21 cellular contexts compared by ENCODE assay signal in genomic region chr11:15905334-15905733, GRCh38.
DNase-seq lines count a peak whose midpoint lies in the region; ATAC-seq and TF ChIP-seq lines count a peak whose summit lies in the region.
"Had no signal": no experiment of that assay in that cellular context is flagged by ENCODE, and none has a peak within 500 bp of the region (broad histone marks: within the 10 kb centered on the region; RNA-seq: fewer than 3 reads in every experiment).

No MANE protein-coding gene starts in this region.

- TF ChIP-seq EP300 in stomach (IDR thresholded peaks at IDR 0.05) = no peak

- TF ChIP-seq CTCF in fibroblast of the aortic adventitia (IDR thresholded peaks at IDR 0.05; ENCODE audit: insufficient read depth, low read length) (peak; percentile 5), stomach (IDR thresholded peaks at IDR 0.05) (peak in 2 of 7 experiments; percentile 8 to 18), GM10266 (IDR thresholded peaks at IDR 0.05; ENCODE audit: control insufficient read depth, insufficient read depth, low read depth, missing control alignments) (no peak), type B pancreatic cell (conservative IDR thresholded peaks at IDR 0.05) (no peak)

- H3K36me3 Mint-ChIP-seq in type B pancreatic cell = no peaks in the 10 kb centered on the region

- no peaks in the 10 kb centered on the region for H3K27me3 ChIP-seq in stomach
- H3K27me3 ChIP-seq: BLaER1, SJCRH30 had no signal

- H3K4me3 ChIP-seq in fibroblast of the aortic adventitia (ENCODE audit: low read depth, low read length) = no peak overlapping the region
- H3K4me3 ChIP-seq in stomach = no peak overlapping the region
- H3K4me3 ChIP-seq: BLaER1, SJCRH30 had no signal

- ATAC-seq in GM18511 (IDR thresholded peaks at IDR 0.05; ENCODE audit: unreplicated experiment) = no peak
- ATAC-seq: Panc1 had no signal

- no peak overlapping the region for H3K27ac ChIP-seq in stomach
- H3K27ac ChIP-seq: BLaER1, SJCRH30 had no signal

- intact Hi-C loops in stomach (cut with DNase I; ENCODE audit: low total_unique reads) = no loop called here

- H3K4me3 Mint-ChIP-seq in type B pancreatic cell = no peak overlapping the region
- H3K4me3 Mint-ChIP-seq: CD4-positive, alpha-beta T cell had no signal

- no peaks in the 10 kb centered on the region for H3K27me3 Mint-ChIP-seq in type B pancreatic cell
- H3K27me3 Mint-ChIP-seq: CD4-positive, alpha-beta T cell had no signal

- WGBS in stomach, 5 donors = 41 to 80% (median 61%) methylated on average over 1 to 10 of the region's 10 CpGs

- peaks cover 12% of the 10 kb centered on the region for H3K4me1 Mint-ChIP-seq in type B pancreatic cell (ENCODE audit: unreplicated experiment)

- H3K27ac Mint-ChIP-seq in type B pancreatic cell = no peak overlapping the region
- H3K27ac Mint-ChIP-seq: CD4-positive, alpha-beta T cell had no signal

- DNase-seq in NCI-H446 treated with DMSO at 0.1 percent for 48 hours (lab: John Stamatoyannopoulos, UW) (peak; percentile 58), fibroblast of the aortic adventitia (ENCODE audit: low read depth) (no peak), medulla oblongata (ENCODE audit: extremely low spot score) (peak; percentile 30), stomach (peak; percentile 76), GM10266 (ENCODE audit: extremely low spot score) (no peak), type B pancreatic cell (ENCODE audit: extremely low spot score, unreplicated experiment) (no peak)
- no peak for DNase-seq in stimulated activated CD8-positive, alpha-beta memory T cell treated with anti-CD3 and anti-CD28 coated beads, Interleukin-4, amount 100 ng/mL, for 48 hours
- DNase-seq: Caco-2; CD4-positive, alpha-beta T cell; DMS 273 treated with DMSO at 0.1 percent for 48 hours; KG1; NCI-H1092 treated with DMSO at 0.1 percent for 48 hours; NCI-H1436 treated with DMSO at 0.1 percent for 48 hours; NCI-H2029 treated with DMSO at 0.1 percent for 48 hours; NCI-H345; NCI-H524 treated with DMSO at 0.1 percent for 48 hours; NCI-H82; SJCRH30 had no signal

- no peaks in the 10 kb centered on the region for H3K9me3 ChIP-seq in stomach
- H3K9me3 ChIP-seq: BLaER1, Caco-2, SJCRH30 had no signal

- peaks cover 4% of the 10 kb centered on the region for H3K9me3 Mint-ChIP-seq in type B pancreatic cell
- H3K9me3 Mint-ChIP-seq: CD4-positive, alpha-beta T cell had no signal

- H3K36me3 ChIP-seq in stomach = no peaks in the 10 kb centered on the region
- H3K36me3 ChIP-seq: BLaER1, SJCRH30 had no signal

- peaks cover 8 to 20% (median 10%) of the 10 kb centered on the region in 4 donors for H3K4me1 ChIP-seq in stomach
- H3K4me1 ChIP-seq: BLaER1, SJCRH30 had no signal

- no peak for TF ChIP-seq POLR2A in stomach (IDR thresholded peaks at IDR 0.05)

Comparison
In these comparisons a context has a peak if more than half of its experiments do, and no peak if none do; other contexts are left out.
1. DNase-seq: peak in NCI-H446 treated with DMSO at 0.1 percent for 48 hours (single experiment), medulla oblongata (single experiment) and stomach (single experiment); none in fibroblast of the aortic adventitia (single experiment), GM10266 (single experiment), type B pancreatic cell (single experiment) and stimulated activated CD8-positive, alpha-beta memory T cell treated with anti-CD3 and anti-CD28 coated beads, Interleukin-4, amount 100 ng/mL, for 48 hours (single experiment).